ENCODE assay signal across 15 cellular contexts in genomic region chr1:30798389-30798951, GRCh38. TPM values are rescaled to one million over a fixed set of nuclear protein-coding genes. Genes with fewer than 3 reads are reported as not detected.
DNase-seq lines count a peak whose midpoint lies in the region; ATAC-seq, FAIRE-seq and TF ChIP-seq lines count a peak whose summit lies in the region.
"Had no signal": no experiment of that assay in that cellular context is flagged by ENCODE, and none has a peak within 500 bp of the region (broad histone marks: within the 10 kb centered on the region; RNA-seq: fewer than 3 reads in every experiment).

No MANE protein-coding gene starts in this region.

- dilution Hi-C loops in mammary epithelial cell (cut with HindIII; ENCODE audit: low sequenced_read_pairs), result no loop called here

- in situ Hi-C loops in mammary epithelial cell (cut with MboI; ENCODE audit: low sequenced_read_pairs in 2 of 2), result no loop called here

- no peaks in the 10 kb centered on the region for H3K9me3 ChIP-seq in mammary epithelial cell (replicated peaks; ENCODE audit: insufficient read depth, low read length)
- no peaks in the 10 kb centered on the region for H3K9me3 ChIP-seq in pancreas

- BruUV-seq in MCF 10A (replicated peaks; lab: Mats Ljungman, UMichigan) (no TSS peak), mammary epithelial cell (replicated peaks; lab: Mats Ljungman, UMichigan) (no TSS peak)

- H3K9ac ChIP-seq in mammary epithelial cell (ENCODE audit: insufficient read depth, low read length), result no peak overlapping the region

- ATAC-seq in Right ventricle myocardium superior (ENCODE audit: poor library complexity) (peak; percentile 54), pancreas (peak in 3 of 4 donors; percentile 31 to 76 (median 75)), HG03378 (IDR thresholded peaks at IDR 0.05; ENCODE audit: unreplicated experiment) (no peak), GM19463 (IDR thresholded peaks at IDR 0.05; ENCODE audit: unreplicated experiment) (no peak)

- H3K27ac ChIP-seq in mammary epithelial cell (ENCODE audit: insufficient read depth, low read depth, low read length) (no peak overlapping the region), pancreas (peak overlapping the region in 2 of 4 donors; percentile 30 to 52)
- H3K27ac ChIP-seq: hepatocyte had no signal

- peaks cover 16% of the 10 kb centered on the region for H3K4me1 ChIP-seq in mammary epithelial cell (ENCODE audit: insufficient read depth, low read length)
- peaks cover 0 to 34% (median 0%) of the 10 kb centered on the region in 3 donors for H3K4me1 ChIP-seq in pancreas

- H3K36me3 ChIP-seq in mammary epithelial cell (ENCODE audit: insufficient read depth, low read length), result no peaks in the 10 kb centered on the region
- no peaks in the 10 kb centered on the region for H3K36me3 ChIP-seq in pancreas

- 50% methylated on average over 7 of the region's 7 CpGs for WGBS in mammary epithelial cell (ENCODE audit: low coverage, missing lambda C conversion rate)
- WGBS in pancreas, 2 donors, result 49 to 61% methylated on average over 7 of the region's 7 CpGs

- POLR2A ChIA-PET in MCF 10A (lab: Yijun Ruan, JAX), result interaction anchor here (0.7 to 2.9 kb wide), 8 partner anchors 11 to 112 kb away, joined by 3 to 53 read pairs (median 6); no protein-coding TSS in a partner anchor

- peaks cover 44% of the 10 kb centered on the region for H3K4me1 Mint-ChIP-seq in MCF 10A (ENCODE audit: insufficient read depth, unreplicated experiment)
- peaks cover 21% of the 10 kb centered on the region for H3K4me1 Mint-ChIP-seq in endothelial cell (ENCODE audit: unreplicated experiment)

- no peak for FAIRE-seq in pancreas (lab: Jason Lieb, UNC)
- FAIRE-seq: A204.1, H54 had no signal

- H3K27me3 Mint-ChIP-seq in MCF 10A (ENCODE audit: insufficient read depth, unreplicated experiment) (no peaks in the 10 kb centered on the region), endothelial cell (ENCODE audit: unreplicated experiment) (peaks cover 3% of the 10 kb centered on the region)

- H3K4me3 Mint-ChIP-seq in MCF 10A (ENCODE audit: unreplicated experiment) (peak overlapping the region; percentile 52), endothelial cell (ENCODE audit: unreplicated experiment) (no peak overlapping the region)
- H3K4me3 Mint-ChIP-seq: mesothelial cell of epicardium had no signal

- no peak overlapping the region for H2AFZ ChIP-seq in mammary epithelial cell (ENCODE audit: low read depth, low read length)
- H2AFZ ChIP-seq: hepatocyte had no signal

- TF ChIP-seq CTCF in MCF 10A (IDR thresholded peaks at IDR 0.05; ENCODE audit: unreplicated experiment) (no peak), mammary epithelial cell (conservative IDR thresholded peaks at IDR 0.05 in 1 of 2, IDR thresholded peaks at IDR 0.05 in 1 of 2; ENCODE audit: extremely low read depth in 1 of 2, insufficient read depth in 1 of 2, low read depth in 1 of 2, low read length in 2 of 2) (no peak), pancreas (IDR thresholded peaks at IDR 0.05) (no peak), endothelial cell (IDR thresholded peaks at IDR 0.05; ENCODE audit: unreplicated experiment) (no peak)

- no peak overlapping the region for H3K4me3 ChIP-seq in mammary epithelial cell (replicated peaks in 1 of 3; ENCODE audit: insufficient read depth in 1 of 3, low read depth in 2 of 3, low read length in 3 of 3)
- no peak overlapping the region for H3K4me3 ChIP-seq in pancreas
- H3K4me3 ChIP-seq: hepatocyte had no signal

- no peaks in the 10 kb centered on the region for H3K9me3 Mint-ChIP-seq in MCF 10A (ENCODE audit: unreplicated experiment)
- no peaks in the 10 kb centered on the region for H3K9me3 Mint-ChIP-seq in endothelial cell (ENCODE audit: unreplicated experiment)
- H3K9me3 Mint-ChIP-seq: mesothelial cell of epicardium had no signal

- CTCF ChIA-PET in MCF 10A (lab: Yijun Ruan, JAX) (interaction anchor here (0.5 to 13.0 kb wide), 10 partner anchors 10 to 624 kb away, joined by 3 to 494 read pairs (median 5); partner anchors contain the start of gene SDC3), mammary epithelial cell (lab: Charles Lee; ENCODE audit: low non-redundant PET) (no interaction called here)

- no peaks in the 10 kb centered on the region for H4K20me1 ChIP-seq in mammary epithelial cell (ENCODE audit: insufficient read depth, low read length)

- H3K79me2 ChIP-seq in mammary epithelial cell (ENCODE audit: insufficient read depth, low read length), result no peaks in the 10 kb centered on the region
- H3K79me2 ChIP-seq: hepatocyte had no signal

- H3K27ac Mint-ChIP-seq in MCF 10A (ENCODE audit: low read depth, unreplicated experiment), result peak overlapping the region; percentile 79
- no peak overlapping the region for H3K27ac Mint-ChIP-seq in endothelial cell (ENCODE audit: unreplicated experiment)
- H3K27ac Mint-ChIP-seq: mesothelial cell of epicardium had no signal

- DNase-seq in MCF 10A (ENCODE audit: unreplicated experiment), result no peak
- no peak for DNase-seq in mammary epithelial cell
- peak; percentile 67 for DNase-seq in Right ventricle myocardium superior
- DNase-seq in pancreas, result peak in 2 of 6 donors; percentile 34 to 73
- DNase-seq in endothelial cell (ENCODE audit: low spot score), result no peak
- DNase-seq in NCI-H2107 treated with DMSO at 0.1 percent for 48 hours (lab: John Stamatoyannopoulos, UW; ENCODE audit: unreplicated experiment), result no peak
- DNase-seq: effector CD8-positive, alpha-beta T cell; NCI-H748 treated with DMSO at 0.1 percent for 48 hours; SHP77 had no signal

- H3K27me3 ChIP-seq in mammary epithelial cell (ENCODE audit: insufficient read depth, low read length), result no peaks in the 10 kb centered on the region
- H3K27me3 ChIP-seq in pancreas, result no peaks in the 10 kb centered on the region
- H3K27me3 ChIP-seq: hepatocyte had no signal

- no peak overlapping the region for H3K4me2 ChIP-seq in mammary epithelial cell (ENCODE audit: insufficient read depth, low read depth, low read length)
- H3K4me2 ChIP-seq: hepatocyte had no signal

- intact Hi-C loops in MCF 10A (cut with micrococcal nuclease) (no loop called here), mammary epithelial cell (cut with micrococcal nuclease) (no loop called here), Right ventricle myocardium superior (cut with DNase I) (no loop called here), pancreas (cut with DNase I) (no loop called here)

- H3K36me3 Mint-ChIP-seq in MCF 10A (ENCODE audit: insufficient read depth, unreplicated experiment) (peaks cover 5% of the 10 kb centered on the region), endothelial cell (ENCODE audit: low read depth, unreplicated experiment) (no peaks in the 10 kb centered on the region)
- H3K36me3 Mint-ChIP-seq: mesothelial cell of epicardium had no signal

RNA-seq across cellular contexts. Expression of gene LAPTM5, which starts 40.9 kb away (rescaled TPM):
- total RNA-seq in MCF 10A (2022) (15.9 and 21.6 TPM in 2 replicates), mammary epithelial cell (1 to 10 TPM in 1 of 2 donors, not detected in 1; 1.7 TPM), Right ventricle myocardium superior (19.5 TPM), pancreas (10 to 100 TPM in 3 of 6 donors, 1 to 10 TPM in 3; 3.7 to 80.5 (median 15.2) TPM), endothelial cell (ENCODE audit: unreplicated experiment) (80.5 TPM)
- polyA plus RNA-seq in mammary epithelial cell (1.8 TPM), pancreas (10 to 100 TPM in 1 of 2 donors, 1 to 10 TPM in 1; 8.6 to 12.5 TPM)
- polyA minus RNA-seq in mammary epithelial cell, result 0.62 TPM
- total RNA-seq: mesothelial cell of epicardium had no signal

Comparison
In these comparisons a context has a peak if more than half of its experiments do, and no peak if none do; other contexts are left out.
1. ATAC-seq: peak in Right ventricle myocardium superior (single experiment) and pancreas (3 of 4); none in HG03378 (single experiment) and GM19463 (single experiment).